Comparison of ENCODE assay signal across 8 cellular contexts in genomic region chr11:63212742-63213141, GRCh38. TPM values are rescaled to one million over a fixed set of nuclear protein-coding genes. Genes with fewer than 3 reads are reported as not detected.
A peak's percentile ranks its signal among the peaks of the same experiment; 100 is the strongest.
DNase-seq lines count a peak whose midpoint lies in the region; ATAC-seq and TF ChIP-seq lines count a peak whose summit lies in the region.

No MANE protein-coding gene starts in this region.

- peaks cover 28% of the 10 kb centered on the region for H3K27me3 Mint-ChIP-seq in activated T-cell treated with anti-CD3 and anti-CD28 coated beads, Interleukin-2, amount 50 U/mL, for 72 hours (ENCODE audit: low read depth)
- H3K27me3 Mint-ChIP-seq in activated T-cell treated with anti-CD3 and anti-CD28 coated beads, Interleukin-2, amount 50 U/mL, for 4 hours (ENCODE audit: low read depth): peaks cover 16% of the 10 kb centered on the region
- H3K27me3 Mint-ChIP-seq in neural crest cell (ENCODE audit: low read depth): peaks cover 59% of the 10 kb centered on the region

- ATAC-seq in activated T-cell treated with anti-CD3 and anti-CD28 coated beads, Interleukin-2, amount 50 U/mL, for 72 hours (replicated peaks in 1 of 2): no peak
- ATAC-seq in activated T-cell treated with anti-CD3 and anti-CD28 coated beads, Interleukin-2, amount 50 U/mL, for 4 hours: no peak
- ATAC-seq in HG03108 (IDR thresholded peaks at IDR 0.05; ENCODE audit: unreplicated experiment): no peak

- H3K4me2 ChIP-seq in MM.1S (ENCODE audit: low read depth, low read length): no peak overlapping the region

- H4K20me1 ChIP-seq in MM.1S (ENCODE audit: insufficient read depth, low read length): no peaks in the 10 kb centered on the region

- no peak overlapping the region for H2AFZ ChIP-seq in MM.1S (ENCODE audit: low read length)

- TF ChIP-seq CTCF in MM.1S (IDR thresholded peaks at IDR 0.05; ENCODE audit: low read length): peak; percentile 53
- peak; percentile 72 for TF ChIP-seq CTCF in neural crest cell (conservative IDR thresholded peaks at IDR 0.05)

- no peaks in the 10 kb centered on the region for H3K9me3 Mint-ChIP-seq in activated T-cell treated with anti-CD3 and anti-CD28 coated beads, Interleukin-2, amount 50 U/mL, for 72 hours
- no peaks in the 10 kb centered on the region for H3K9me3 Mint-ChIP-seq in activated T-cell treated with anti-CD3 and anti-CD28 coated beads, Interleukin-2, amount 50 U/mL, for 4 hours
- peaks cover 5% of the 10 kb centered on the region for H3K9me3 Mint-ChIP-seq in neural crest cell

- no peaks in the 10 kb centered on the region for H3F3A ChIP-seq in MM.1S (ENCODE audit: insufficient read depth, low read length)

- no peak overlapping the region for H3K27ac ChIP-seq in MM.1S (ENCODE audit: low read length)

- no peaks in the 10 kb centered on the region for H3K9me3 ChIP-seq in MM.1S (replicated peaks; ENCODE audit: insufficient read depth, low read length)

- H3K4me1 ChIP-seq in MM.1S (ENCODE audit: low read length): peaks cover 3% of the 10 kb centered on the region; the same call in 1 of the 2 replicates

- H3K27me3 ChIP-seq in MM.1S (replicated peaks; ENCODE audit: insufficient read depth, low read length): no peaks in the 10 kb centered on the region

- H3K36me3 Mint-ChIP-seq in activated T-cell treated with anti-CD3 and anti-CD28 coated beads, Interleukin-2, amount 50 U/mL, for 72 hours (ENCODE audit: insufficient read depth in 2 of 2): no peaks in the 10 kb centered on the region
- H3K36me3 Mint-ChIP-seq in activated T-cell treated with anti-CD3 and anti-CD28 coated beads, Interleukin-2, amount 50 U/mL, for 4 hours (ENCODE audit: insufficient read depth): no peaks in the 10 kb centered on the region
- peaks cover 3% of the 10 kb centered on the region for H3K36me3 Mint-ChIP-seq in neural crest cell (ENCODE audit: low read depth)

- no peaks in the 10 kb centered on the region for H3K36me3 ChIP-seq in MM.1S (replicated peaks; ENCODE audit: insufficient read depth, low read length)

- no peaks in the 10 kb centered on the region for H3K4me1 Mint-ChIP-seq in activated T-cell treated with anti-CD3 and anti-CD28 coated beads, Interleukin-2, amount 50 U/mL, for 72 hours (ENCODE audit: low read depth)
- H3K4me1 Mint-ChIP-seq in activated T-cell treated with anti-CD3 and anti-CD28 coated beads, Interleukin-2, amount 50 U/mL, for 4 hours (ENCODE audit: low read depth): no peaks in the 10 kb centered on the region
- no peaks in the 10 kb centered on the region for H3K4me1 Mint-ChIP-seq in neural crest cell

- H3K4me3 Mint-ChIP-seq in activated T-cell treated with anti-CD3 and anti-CD28 coated beads, Interleukin-2, amount 50 U/mL, for 72 hours: no peak overlapping the region
- no peak overlapping the region for H3K4me3 Mint-ChIP-seq in activated T-cell treated with anti-CD3 and anti-CD28 coated beads, Interleukin-2, amount 50 U/mL, for 4 hours
- H3K4me3 Mint-ChIP-seq in neural crest cell: no peak overlapping the region

- no peak overlapping the region for H3K27ac Mint-ChIP-seq in activated T-cell treated with anti-CD3 and anti-CD28 coated beads, Interleukin-2, amount 50 U/mL, for 72 hours
- H3K27ac Mint-ChIP-seq in neural crest cell (ENCODE audit: unreplicated experiment): no peak overlapping the region

- no peaks in the 10 kb centered on the region for H3K9me2 ChIP-seq in MM.1S (replicated peaks; ENCODE audit: insufficient read depth, low read length)

- no peaks in the 10 kb centered on the region for H3K79me2 ChIP-seq in MM.1S (ENCODE audit: low read length)

- no peak overlapping the region for H3K9ac ChIP-seq in MM.1S (ENCODE audit: low read length)

- peak; percentile 4 to 36 for DNase-seq in activated T-cell treated with anti-CD3 and anti-CD28 coated beads, Interleukin-2, amount 50 U/mL, for 72 hours
- no peak for DNase-seq in activated T-cell treated with anti-CD3 and anti-CD28 coated beads, Interleukin-2, amount 50 U/mL, for 4 hours
- DNase-seq in MM.1S (peak; percentile 49), cerebellar cortex (ENCODE audit: low spot score) (peak; percentile 12), neural crest cell (ENCODE audit: low read depth, low spot score) (peak; percentile 20), NCI-H2107 treated with DMSO at 0.1 percent for 48 hours (lab: John Stamatoyannopoulos, UW; ENCODE audit: unreplicated experiment) (no peak)
- DNase-seq in stimulated activated CD8-positive, alpha-beta memory T cell treated with anti-CD3 and anti-CD28 coated beads, Interleukin-4, amount 100 ng/mL, for 48 hours: no peak

- no peak overlapping the region for H3K4me3 ChIP-seq in MM.1S (ENCODE audit: low read length)

RNA-seq across cellular contexts. Expression of gene SLC22A25, which starts 30.7 kb away (rescaled TPM):
- not detected for total RNA-seq in activated T-cell treated with anti-CD3 and anti-CD28 coated beads, Interleukin-2, amount 50 U/mL, for 72 hours
- total RNA-seq in activated T-cell treated with anti-CD3 and anti-CD28 coated beads, Interleukin-2, amount 50 U/mL, for 4 hours: not detected
- not detected in 2 replicates for total RNA-seq in neural crest cell

Comparison
In these comparisons a context has a peak if more than half of its experiments do, and no peak if none do; other contexts are left out.
1. DNase-seq: peak in activated T-cell treated with anti-CD3 and anti-CD28 coated beads, Interleukin-2, amount 50 U/mL, for 72 hours (2 of 2), MM.1S (single experiment), cerebellar cortex (single experiment) and neural crest cell (single experiment); none in activated T-cell treated with anti-CD3 and anti-CD28 coated beads, Interleukin-2, amount 50 U/mL, for 4 hours (single experiment), NCI-H2107 treated with DMSO at 0.1 percent for 48 hours (single experiment) and stimulated activated CD8-positive, alpha-beta memory T cell treated with anti-CD3 and anti-CD28 coated beads, Interleukin-4, amount 100 ng/mL, for 48 hours (single experiment).